Comparison of ENCODE assay signal across 1 cellular context in the genomic region with DNA sequence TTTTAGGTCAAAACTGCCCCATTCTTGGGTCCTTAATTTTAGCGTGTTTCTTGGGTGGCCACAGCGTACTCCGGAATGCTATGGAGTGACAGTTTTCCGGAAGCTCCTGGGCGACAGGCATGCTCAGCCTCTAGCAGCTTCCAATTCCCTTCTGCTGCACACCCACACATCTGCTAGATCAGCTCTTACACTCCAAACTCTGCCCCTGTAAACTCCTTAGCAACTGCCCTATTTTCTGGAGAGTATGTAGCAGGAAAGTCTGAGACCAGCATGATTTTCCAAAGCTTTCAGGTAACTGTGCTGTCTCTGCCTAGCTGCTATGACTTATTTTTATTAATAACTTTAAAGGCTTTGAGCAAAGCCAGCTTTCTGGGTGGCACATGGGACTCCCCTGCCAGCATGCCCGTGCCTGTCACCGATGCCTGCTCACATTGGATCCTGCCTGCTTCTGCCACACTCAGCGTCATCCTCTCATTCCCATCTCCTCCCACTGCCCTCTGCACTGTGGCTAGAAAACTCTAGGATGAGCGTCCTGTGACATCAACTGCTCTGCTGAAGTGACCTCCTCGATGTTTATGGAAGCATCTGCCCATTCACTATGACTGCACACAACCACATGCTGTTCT.
TF ChIP-seq lines count a peak whose summit lies in the region.

No MANE protein-coding gene starts in this region.

TF ChIP-seq in GM23338, 12 proteins besides CTCF, POLR2A, EP300 and RAD21 (continued from another document):
- TF ChIP-seq, protein P1, sequence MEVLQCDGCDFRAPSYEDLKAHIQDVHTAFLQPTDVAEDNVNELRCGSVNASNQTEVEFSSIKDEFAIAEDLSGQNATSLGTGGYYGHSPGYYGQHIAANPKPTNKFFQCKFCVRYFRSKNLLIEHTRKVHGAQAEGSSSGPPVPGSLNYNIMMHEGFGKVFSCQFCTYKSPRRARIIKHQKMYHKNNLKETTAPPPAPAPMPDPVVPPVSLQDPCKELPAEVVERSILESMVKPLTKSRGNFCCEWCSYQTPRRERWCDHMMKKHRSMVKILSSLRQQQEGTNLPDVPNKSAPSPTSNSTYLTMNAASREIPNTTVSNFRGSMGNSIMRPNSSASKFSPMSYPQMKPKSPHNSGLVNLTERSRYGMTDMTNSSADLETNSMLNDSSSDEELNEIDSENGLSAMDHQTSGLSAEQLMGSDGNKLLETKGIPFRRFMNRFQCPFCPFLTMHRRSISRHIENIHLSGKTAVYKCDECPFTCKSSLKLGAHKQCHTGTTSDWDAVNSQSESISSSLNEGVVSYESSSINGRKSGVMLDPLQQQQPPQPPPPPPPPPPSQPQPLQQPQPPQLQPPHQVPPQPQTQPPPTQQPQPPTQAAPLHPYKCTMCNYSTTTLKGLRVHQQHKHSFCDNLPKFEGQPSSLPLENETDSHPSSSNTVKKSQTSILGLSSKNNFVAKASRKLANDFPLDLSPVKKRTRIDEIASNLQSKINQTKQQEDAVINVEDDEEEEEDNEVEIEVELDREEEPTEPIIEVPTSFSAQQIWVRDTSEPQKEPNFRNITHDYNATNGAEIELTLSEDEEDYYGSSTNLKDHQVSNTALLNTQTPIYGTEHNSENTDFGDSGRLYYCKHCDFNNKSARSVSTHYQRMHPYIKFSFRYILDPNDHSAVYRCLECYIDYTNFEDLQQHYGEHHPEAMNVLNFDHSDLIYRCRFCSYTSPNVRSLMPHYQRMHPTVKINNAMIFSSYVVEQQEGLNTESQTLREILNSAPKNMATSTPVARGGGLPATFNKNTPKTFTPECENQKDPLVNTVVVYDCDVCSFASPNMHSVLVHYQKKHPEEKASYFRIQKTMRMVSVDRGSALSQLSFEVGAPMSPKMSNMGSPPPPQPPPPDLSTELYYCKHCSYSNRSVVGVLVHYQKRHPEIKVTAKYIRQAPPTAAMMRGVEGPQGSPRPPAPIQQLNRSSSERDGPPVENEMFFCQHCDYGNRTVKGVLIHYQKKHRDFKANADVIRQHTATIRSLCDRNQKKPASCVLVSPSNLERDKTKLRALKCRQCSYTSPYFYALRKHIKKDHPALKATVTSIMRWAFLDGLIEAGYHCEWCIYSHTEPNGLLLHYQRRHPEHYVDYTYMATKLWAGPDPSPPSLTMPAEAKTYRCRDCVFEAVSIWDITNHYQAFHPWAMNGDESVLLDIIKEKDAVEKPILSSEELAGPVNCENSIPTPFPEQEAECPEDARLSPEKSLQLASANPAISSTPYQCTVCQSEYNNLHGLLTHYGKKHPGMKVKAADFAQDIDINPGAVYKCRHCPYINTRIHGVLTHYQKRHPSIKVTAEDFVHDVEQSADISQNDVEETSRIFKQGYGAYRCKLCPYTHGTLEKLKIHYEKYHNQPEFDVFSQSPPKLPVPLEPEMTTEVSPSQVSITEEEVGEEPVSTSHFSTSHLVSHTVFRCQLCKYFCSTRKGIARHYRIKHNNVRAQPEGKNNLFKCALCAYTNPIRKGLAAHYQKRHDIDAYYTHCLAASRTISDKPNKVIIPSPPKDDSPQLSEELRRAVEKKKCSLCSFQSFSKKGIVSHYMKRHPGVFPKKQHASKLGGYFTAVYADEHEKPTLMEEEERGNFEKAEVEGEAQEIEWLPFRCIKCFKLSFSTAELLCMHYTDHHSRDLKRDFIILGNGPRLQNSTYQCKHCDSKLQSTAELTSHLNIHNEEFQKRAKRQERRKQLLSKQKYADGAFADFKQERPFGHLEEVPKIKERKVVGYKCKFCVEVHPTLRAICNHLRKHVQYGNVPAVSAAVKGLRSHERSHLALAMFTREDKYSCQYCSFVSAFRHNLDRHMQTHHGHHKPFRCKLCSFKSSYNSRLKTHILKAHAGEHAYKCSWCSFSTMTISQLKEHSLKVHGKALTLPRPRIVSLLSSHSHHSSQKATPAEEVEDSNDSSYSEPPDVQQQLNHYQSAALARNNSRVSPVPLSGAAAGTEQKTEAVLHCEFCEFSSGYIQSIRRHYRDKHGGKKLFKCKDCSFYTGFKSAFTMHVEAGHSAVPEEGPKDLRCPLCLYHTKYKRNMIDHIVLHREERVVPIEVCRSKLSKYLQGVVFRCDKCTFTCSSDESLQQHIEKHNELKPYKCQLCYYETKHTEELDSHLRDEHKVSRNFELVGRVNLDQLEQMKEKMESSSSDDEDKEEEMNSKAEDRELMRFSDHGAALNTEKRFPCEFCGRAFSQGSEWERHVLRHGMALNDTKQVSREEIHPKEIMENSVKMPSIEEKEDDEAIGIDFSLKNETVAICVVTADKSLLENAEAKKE (CRISPR knock-in tag; IDR thresholded peaks at IDR 0.05), result no peak
- TF ChIP-seq, protein P2, sequence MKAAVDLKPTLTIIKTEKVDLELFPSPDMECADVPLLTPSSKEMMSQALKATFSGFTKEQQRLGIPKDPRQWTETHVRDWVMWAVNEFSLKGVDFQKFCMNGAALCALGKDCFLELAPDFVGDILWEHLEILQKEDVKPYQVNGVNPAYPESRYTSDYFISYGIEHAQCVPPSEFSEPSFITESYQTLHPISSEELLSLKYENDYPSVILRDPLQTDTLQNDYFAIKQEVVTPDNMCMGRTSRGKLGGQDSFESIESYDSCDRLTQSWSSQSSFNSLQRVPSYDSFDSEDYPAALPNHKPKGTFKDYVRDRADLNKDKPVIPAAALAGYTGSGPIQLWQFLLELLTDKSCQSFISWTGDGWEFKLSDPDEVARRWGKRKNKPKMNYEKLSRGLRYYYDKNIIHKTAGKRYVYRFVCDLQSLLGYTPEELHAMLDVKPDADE (IDR thresholded peaks at IDR 0.05), result no peak
